Comparison of ENCODE assay signal across 1 cellular context in the genomic region with DNA sequence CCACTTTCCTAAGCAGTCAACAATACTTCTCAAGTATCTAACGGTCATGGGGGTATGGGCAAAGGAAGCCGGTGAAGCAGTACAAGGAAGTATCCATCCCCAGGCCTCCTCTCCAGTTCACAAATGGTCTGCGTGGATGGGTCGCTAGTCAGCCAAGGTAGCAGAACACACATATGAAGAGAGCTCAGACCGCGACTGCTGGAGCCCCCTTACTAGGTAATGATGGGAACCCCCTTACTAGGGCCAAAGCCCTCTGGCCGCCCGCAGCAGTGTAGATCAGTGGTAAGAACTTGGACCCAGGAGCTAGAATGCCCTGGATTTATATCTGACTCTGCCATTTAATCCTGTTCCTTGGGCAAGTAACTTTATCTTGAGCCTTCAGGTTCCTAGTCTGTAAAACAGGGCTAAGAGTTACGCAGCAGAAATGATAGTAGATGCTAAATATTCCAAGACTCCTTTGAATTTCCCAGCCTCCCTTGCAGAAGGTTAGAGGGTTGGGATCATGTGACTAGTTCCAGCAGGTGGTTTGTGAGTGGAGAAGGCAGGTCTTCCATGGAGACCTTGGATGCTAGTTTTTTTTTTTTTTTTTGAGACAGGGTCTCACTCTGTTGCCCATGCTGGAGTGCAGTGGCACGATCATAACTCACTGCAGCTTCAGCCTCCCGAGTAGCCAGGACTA.
A peak's percentile ranks its signal among the peaks of the same experiment; 100 is the strongest.
TF ChIP-seq lines count a peak whose summit lies in the region.

No MANE protein-coding gene starts in this region.

TF ChIP-seq in K562, 482 proteins besides CTCF, POLR2A, EP300 and RAD21:
- peak; percentile 31; the same call in 1 of the 2 replicates for TF ChIP-seq TOE1 (IDR thresholded peaks at IDR 0.05; ENCODE audit: borderline replicate concordance)
- no peak for TF ChIP-seq TOE1 (CRISPR knock-in tag; IDR thresholded peaks at IDR 0.05; ENCODE audit: borderline replicate concordance, low read depth)
- no peak for TF ChIP-seq ETV5 (CRISPR knock-in tag; IDR thresholded peaks at IDR 0.05; ENCODE audit: low read depth)
- TF ChIP-seq, protein P1, sequence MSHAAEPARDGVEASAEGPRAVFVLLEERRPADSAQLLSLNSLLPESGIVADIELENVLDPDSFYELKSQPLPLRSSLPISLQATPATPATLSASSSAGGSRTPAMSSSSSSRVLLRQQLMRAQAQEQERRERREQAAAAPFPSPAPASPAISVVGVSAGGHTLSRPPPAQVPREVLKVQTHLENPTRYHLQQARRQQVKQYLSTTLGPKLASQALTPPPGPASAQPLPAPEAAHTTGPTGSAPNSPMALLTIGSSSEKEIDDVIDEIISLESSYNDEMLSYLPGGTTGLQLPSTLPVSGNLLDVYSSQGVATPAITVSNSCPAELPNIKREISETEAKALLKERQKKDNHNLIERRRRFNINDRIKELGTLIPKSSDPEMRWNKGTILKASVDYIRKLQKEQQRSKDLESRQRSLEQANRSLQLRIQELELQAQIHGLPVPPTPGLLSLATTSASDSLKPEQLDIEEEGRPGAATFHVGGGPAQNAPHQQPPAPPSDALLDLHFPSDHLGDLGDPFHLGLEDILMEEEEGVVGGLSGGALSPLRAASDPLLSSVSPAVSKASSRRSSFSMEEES (CRISPR knock-in tag; IDR thresholded peaks at IDR 0.05) = peak; percentile 75
- no peak for TF ChIP-seq TCFL5 (CRISPR knock-in tag; conservative IDR thresholded peaks at IDR 0.05)
- no peak for TF ChIP-seq BRD4 (IDR thresholded peaks at IDR 0.05)
- TF ChIP-seq, protein P2, sequence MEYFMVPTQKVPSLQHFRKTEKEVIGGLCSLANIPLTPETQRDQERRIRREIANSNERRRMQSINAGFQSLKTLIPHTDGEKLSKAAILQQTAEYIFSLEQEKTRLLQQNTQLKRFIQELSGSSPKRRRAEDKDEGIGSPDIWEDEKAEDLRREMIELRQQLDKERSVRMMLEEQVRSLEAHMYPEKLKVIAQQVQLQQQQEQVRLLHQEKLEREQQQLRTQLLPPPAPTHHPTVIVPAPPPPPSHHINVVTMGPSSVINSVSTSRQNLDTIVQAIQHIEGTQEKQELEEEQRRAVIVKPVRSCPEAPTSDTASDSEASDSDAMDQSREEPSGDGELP (CRISPR knock-in tag; IDR thresholded peaks at IDR 0.05; ENCODE audit: borderline replicate concordance) = no peak
- TF ChIP-seq KDM5B (IDR thresholded peaks at IDR 0.05; ENCODE audit: insufficient replicate concordance, low read depth, low read length) = no peak
- TF ChIP-seq, protein P3, sequence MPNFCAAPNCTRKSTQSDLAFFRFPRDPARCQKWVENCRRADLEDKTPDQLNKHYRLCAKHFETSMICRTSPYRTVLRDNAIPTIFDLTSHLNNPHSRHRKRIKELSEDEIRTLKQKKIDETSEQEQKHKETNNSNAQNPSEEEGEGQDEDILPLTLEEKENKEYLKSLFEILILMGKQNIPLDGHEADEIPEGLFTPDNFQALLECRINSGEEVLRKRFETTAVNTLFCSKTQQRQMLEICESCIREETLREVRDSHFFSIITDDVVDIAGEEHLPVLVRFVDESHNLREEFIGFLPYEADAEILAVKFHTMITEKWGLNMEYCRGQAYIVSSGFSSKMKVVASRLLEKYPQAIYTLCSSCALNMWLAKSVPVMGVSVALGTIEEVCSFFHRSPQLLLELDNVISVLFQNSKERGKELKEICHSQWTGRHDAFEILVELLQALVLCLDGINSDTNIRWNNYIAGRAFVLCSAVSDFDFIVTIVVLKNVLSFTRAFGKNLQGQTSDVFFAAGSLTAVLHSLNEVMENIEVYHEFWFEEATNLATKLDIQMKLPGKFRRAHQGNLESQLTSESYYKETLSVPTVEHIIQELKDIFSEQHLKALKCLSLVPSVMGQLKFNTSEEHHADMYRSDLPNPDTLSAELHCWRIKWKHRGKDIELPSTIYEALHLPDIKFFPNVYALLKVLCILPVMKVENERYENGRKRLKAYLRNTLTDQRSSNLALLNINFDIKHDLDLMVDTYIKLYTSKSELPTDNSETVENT (CRISPR knock-in tag; IDR thresholded peaks at IDR 0.05) = no peak
- TF ChIP-seq, protein P4, sequence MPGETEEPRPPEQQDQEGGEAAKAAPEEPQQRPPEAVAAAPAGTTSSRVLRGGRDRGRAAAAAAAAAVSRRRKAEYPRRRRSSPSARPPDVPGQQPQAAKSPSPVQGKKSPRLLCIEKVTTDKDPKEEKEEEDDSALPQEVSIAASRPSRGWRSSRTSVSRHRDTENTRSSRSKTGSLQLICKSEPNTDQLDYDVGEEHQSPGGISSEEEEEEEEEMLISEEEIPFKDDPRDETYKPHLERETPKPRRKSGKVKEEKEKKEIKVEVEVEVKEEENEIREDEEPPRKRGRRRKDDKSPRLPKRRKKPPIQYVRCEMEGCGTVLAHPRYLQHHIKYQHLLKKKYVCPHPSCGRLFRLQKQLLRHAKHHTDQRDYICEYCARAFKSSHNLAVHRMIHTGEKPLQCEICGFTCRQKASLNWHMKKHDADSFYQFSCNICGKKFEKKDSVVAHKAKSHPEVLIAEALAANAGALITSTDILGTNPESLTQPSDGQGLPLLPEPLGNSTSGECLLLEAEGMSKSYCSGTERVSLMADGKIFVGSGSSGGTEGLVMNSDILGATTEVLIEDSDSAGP (CRISPR knock-in tag; IDR thresholded peaks at IDR 0.05) = no peak
